Comparison of ENCODE assay signal across 15 cellular contexts in genomic region chr3:99626415-99626788, GRCh38. TPM values are rescaled to one million over a fixed set of nuclear protein-coding genes. Genes with fewer than 3 reads are reported as not detected.
A peak's percentile ranks its signal among the peaks of the same experiment; 100 is the strongest.
DNase-seq lines count a peak whose midpoint lies in the region; ATAC-seq and TF ChIP-seq lines count a peak whose summit lies in the region.
"Had no signal": no experiment of that assay in that cellular context is flagged by ENCODE, and none has a peak within 500 bp of the region (broad histone marks: within the 10 kb centered on the region; RNA-seq: fewer than 3 reads in every experiment).

No MANE protein-coding gene starts in this region.

- H3K9me3 Mint-ChIP-seq in H9, result no peaks in the 10 kb centered on the region

- no peak overlapping the region for H3K9ac ChIP-seq in KMS-11
- H3K9ac ChIP-seq in H9 (ENCODE audit: extremely low read depth, insufficient read length, low read length), result no peak overlapping the region

- H3K36me3 ChIP-seq in KMS-11 (ENCODE audit: insufficient read depth), result no peaks in the 10 kb centered on the region
- H3K36me3 ChIP-seq: adrenal gland, stomach had no signal

- H3T11ph ChIP-seq in H9 (ENCODE audit: low read length), result no peak overlapping the region

- H2AK5ac ChIP-seq in H9 (ENCODE audit: insufficient read length, low read length), result no peak overlapping the region

- ATAC-seq in GM18505 (IDR thresholded peaks at IDR 0.05; ENCODE audit: unreplicated experiment) (peak; percentile 44), GM19452 (IDR thresholded peaks at IDR 0.05; ENCODE audit: unreplicated experiment) (peak; percentile 57), HG02938 (IDR thresholded peaks at IDR 0.05; ENCODE audit: unreplicated experiment) (peak; percentile 51), HG02840 (IDR thresholded peaks at IDR 0.05; ENCODE audit: low FRiP score, unreplicated experiment) (no peak)

- no CpG with 5 or more reads among the region's 2 CpGs for WGBS in H9 (ENCODE audit: extremely low coverage, insufficient read length, low lambda C conversion rate)

- H3K27me3 Mint-ChIP-seq in H9 (ENCODE audit: low read depth), result no peaks in the 10 kb centered on the region

- H3K23me2 ChIP-seq in H9 (ENCODE audit: insufficient read length, low read depth, low read length, poor library complexity, severe bottlenecking), result no peaks in the 10 kb centered on the region

- H4K5ac ChIP-seq in H9 (ENCODE audit: insufficient read length, low read depth, low read length), result no peak overlapping the region

- H3K14ac ChIP-seq in H9 (ENCODE audit: insufficient read depth, low read length), result no peak overlapping the region

- H3K79me2 ChIP-seq in KMS-11 (ENCODE audit: insufficient read depth, low read depth), result no peaks in the 10 kb centered on the region
- no peaks in the 10 kb centered on the region for H3K79me2 ChIP-seq in H9 (ENCODE audit: insufficient read depth, low read length)

- H4K20me1 ChIP-seq in KMS-11 (ENCODE audit: insufficient read depth), result no peaks in the 10 kb centered on the region
- H4K20me1 ChIP-seq in H9 (ENCODE audit: control insufficient read depth, insufficient read depth, insufficient read length), result no peaks in the 10 kb centered on the region

- no peak overlapping the region for H2BK12ac ChIP-seq in H9 (ENCODE audit: insufficient read length, low read depth, low read length)

- no peak overlapping the region for H3K23ac ChIP-seq in H9 (ENCODE audit: insufficient read length, low read depth, low read length)

- no peak overlapping the region for H2BK20ac ChIP-seq in H9 (ENCODE audit: low read depth, low read length, poor library complexity, severe bottlenecking)

- H3K9me3 ChIP-seq in H9 (ENCODE audit: control insufficient read depth, low read depth, low read length), result no peaks in the 10 kb centered on the region
- H3K9me3 ChIP-seq: adrenal gland, stomach had no signal

- no peak overlapping the region for H4K91ac ChIP-seq in H9 (ENCODE audit: insufficient read length, low read depth, low read length)

- H3K4me3 Mint-ChIP-seq in H9, result no peak overlapping the region

- no peak overlapping the region for H3K27ac Mint-ChIP-seq in H9

- H3K4ac ChIP-seq in H9 (ENCODE audit: low read depth, low read length), result no peak overlapping the region

- H3K27ac ChIP-seq in KMS-11, result peak overlapping the region; percentile 92
- no peak overlapping the region for H3K27ac ChIP-seq in H9 (ENCODE audit: insufficient read length, low read depth, low read length)
- H3K27ac ChIP-seq: adrenal gland, coronary artery, HL-60, stomach had no signal

- no peak for TF ChIP-seq POLR2A in GM18505 (IDR thresholded peaks at IDR 0.05; ENCODE audit: borderline replicate concordance, extremely low read depth, insufficient read depth, insufficient read length)

- no peaks in the 10 kb centered on the region for H3K79me1 ChIP-seq in H9 (ENCODE audit: insufficient read depth, low read depth, low read length, poor library complexity, severe bottlenecking)

- H3K56ac ChIP-seq in H9 (ENCODE audit: insufficient read length, low read depth, low read length), result no peak overlapping the region

- H2BK120ac ChIP-seq in H9 (ENCODE audit: low read depth, low read length, poor library complexity, severe bottlenecking), result no peak overlapping the region

- no peak overlapping the region for H3K18ac ChIP-seq in H9 (ENCODE audit: insufficient read length, low read depth, low read length)

- H2BK15ac ChIP-seq in H9 (ENCODE audit: low read depth, low read length), result no peak overlapping the region

- H3K4me1 Mint-ChIP-seq in H9, result peaks cover 5% of the 10 kb centered on the region in 2 experiments

- no peak overlapping the region for H2BK5ac ChIP-seq in H9 (ENCODE audit: insufficient read length, low read length)

- peak overlapping the region; percentile 62 for H3K4me2 ChIP-seq in KMS-11
- H3K4me2 ChIP-seq in H9 (ENCODE audit: insufficient read depth, insufficient read length, low read length), result no peak overlapping the region

- H3K36me3 Mint-ChIP-seq in H9 (ENCODE audit: insufficient read depth in 1 of 3, low read depth in 3 of 3), result no peaks in the 10 kb centered on the region

- no peak overlapping the region for H3K4me3 ChIP-seq in KMS-11 (IDR thresholded peaks at IDR 0.05; ENCODE audit: insufficient read depth, low read depth, low read length)
- H3K4me3 ChIP-seq: adrenal gland, coronary artery, stomach had no signal

- 0 out of 2 replicates have a peak overlapping the region, but pooled peaks have one; percentile 30 for H2AFZ ChIP-seq in KMS-11 (ENCODE audit: low read depth)
- H2AFZ ChIP-seq in H9 (ENCODE audit: low read length), result no peak overlapping the region

- no peak overlapping the region for H4K8ac ChIP-seq in H9 (replicated peaks; ENCODE audit: insufficient read length, low read depth, low read length)

- H3K4me1 ChIP-seq in KMS-11 (ENCODE audit: low read depth, poor library complexity, severe bottlenecking) (peaks cover 81% of the 10 kb centered on the region), H9 (ENCODE audit: insufficient read depth, low read length) (no peaks in the 10 kb centered on the region)
- H3K4me1 ChIP-seq: adrenal gland, stomach had no signal

- no peak for DNase-seq in H9
- DNase-seq in activated CD4-positive, CD25-positive, alpha-beta regulatory T cell (lab: John Stamatoyannopoulos, UW), result no peak
- DNase-seq in NOMO-1 treated with dmso at 0.1 percent for 144 hours (lab: John Stamatoyannopoulos, UW; ENCODE audit: unreplicated experiment), result no peak
- DNase-seq: activated CD8-positive, alpha-beta memory T cell treated with anti-CD3 and anti-CD28 coated beads, Interleukin-2, amount 50 U/mL, for 48 hours; adrenal gland; NCI-H526 treated with DMSO at 0.1 percent for 48 hours; Right ventricle myocardium superior; stomach had no signal

- TF ChIP-seq CTCF in KMS-11 (conservative IDR thresholded peaks at IDR 0.05; ENCODE audit: low read depth, low read length) (no peak), H9 (conservative IDR thresholded peaks at IDR 0.05) (no peak)

- H3K27me3 ChIP-seq in KMS-11 (ENCODE audit: insufficient read depth, low read depth) (no peaks in the 10 kb centered on the region), H9 (ENCODE audit: insufficient read depth, low read length) (no peaks in the 10 kb centered on the region)
- H3K27me3 ChIP-seq: adrenal gland, stomach had no signal

RNA-seq across cellular contexts. Expression of gene COL8A1, which starts 12.0 kb away (rescaled TPM):
- total RNA-seq in H9 (2021), result 0.17 and 0.26 TPM in 2 replicates
